ENCODE assay signal across 15 cellular contexts in the genomic region with DNA sequence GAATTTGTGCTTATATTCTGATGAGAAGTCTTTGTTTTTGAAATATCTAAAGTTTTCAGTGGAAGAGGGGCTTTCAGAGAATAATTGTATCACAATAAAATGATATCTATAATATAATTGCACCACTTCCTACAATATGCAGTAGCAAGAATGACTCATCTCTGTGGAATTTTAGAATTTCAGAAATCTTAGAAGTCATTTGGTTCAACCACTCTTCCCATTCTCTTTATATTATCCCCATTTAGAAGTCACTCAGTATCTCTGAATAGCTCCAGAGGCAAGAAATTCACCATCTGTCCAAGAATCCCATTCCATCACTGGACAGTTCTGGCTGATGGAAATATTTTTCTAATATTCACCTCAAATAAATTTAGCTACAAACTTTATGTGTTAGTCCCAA. TPM values are rescaled to one million over a fixed set of nuclear protein-coding genes. Genes with fewer than 3 reads are reported as not detected.
DNase-seq lines count a peak whose midpoint lies in the region; ATAC-seq and TF ChIP-seq lines count a peak whose summit lies in the region.
"Had no signal": no experiment of that assay in that cellular context is flagged by ENCODE, and none has a peak within 500 bp of the region (broad histone marks: within the 10 kb centered on the region; RNA-seq: fewer than 3 reads in every experiment).

No MANE protein-coding gene starts in this region.

- DNase-seq in GM03348 (ENCODE audit: low spot score) (peak; percentile 51), RWPE1 (ENCODE audit: low spot score) (peak; percentile 20), fibroblast of gingiva (ENCODE audit: low read depth) (peak; percentile 36), renal cortical epithelial cell (ENCODE audit: low read depth) (peak; percentile 78), caudate nucleus (lab: John Stamatoyannopoulos, UW) (no peak), NCI-H748 (lab: John Stamatoyannopoulos, UW; ENCODE audit: unreplicated experiment) (no peak), lower leg skin (ENCODE audit: low spot score in 2 of 2) (no peak)
- DNase-seq: esophagus squamous epithelium; kidney; naive thymus-derived CD4-positive, alpha-beta T cell; NCI-H510A; right lobe of liver; stimulated activated naive CD8-positive, alpha-beta T cell treated with anti-CD3 and anti-CD28 coated beads, Interleukin-15, amount 100 ng/mL, for 72 hours had no signal

- no peak for ATAC-seq in GM21515 (IDR thresholded peaks at IDR 0.05; ENCODE audit: unreplicated experiment)
- ATAC-seq: naive thymus-derived CD4-positive, alpha-beta T cell; Panc1; right lobe of liver; stimulated activated naive CD8-positive, alpha-beta T cell treated with anti-CD3 and anti-CD28 coated beads, Interleukin-15, amount 100 ng/mL, for 72 hours had no signal

- H3K27ac ChIP-seq in RWPE1 = no peak overlapping the region
- H3K27ac ChIP-seq in caudate nucleus (ENCODE audit: low read depth, low read length) = no peak overlapping the region
- H3K27ac ChIP-seq: esophagus squamous epithelium, right lobe of liver had no signal

- intact Hi-C loops in lower leg skin (cut with DNase I; ENCODE audit: low total_unique reads) = no loop called here

- no peak overlapping the region for H3K4me3 ChIP-seq in lower leg skin (ENCODE audit: low read depth, poor library complexity, severe bottlenecking)
- H3K4me3 ChIP-seq: esophagus squamous epithelium, right lobe of liver had no signal

- no peak for TF ChIP-seq CTCF in RWPE1 (conservative IDR thresholded peaks at IDR 0.05; ENCODE audit: low read depth)
- no peak for TF ChIP-seq CTCF in lower leg skin (IDR thresholded peaks at IDR 0.05)

- CTCF ChIA-PET in RWPE1 (lab: Yijun Ruan, JAX) = no interaction called here

- POLR2A ChIA-PET in RWPE1 (lab: Yijun Ruan, JAX; ENCODE audit: low non-redundant PET) = no interaction called here

- no peak for TF ChIP-seq POLR2A in lower leg skin (IDR thresholded peaks at IDR 0.05)

RNA-seq across cellular contexts. Expression of gene CCDC68, which starts 59.3 kb away (rescaled TPM):
- total RNA-seq in renal cortical epithelial cell = 3.8 and 5.5 TPM in 2 replicates
- 1 to 10 TPM; 1.1 to 1.5 (median 1.3) TPM for total RNA-seq in lower leg skin
- total RNA-seq: naive thymus-derived CD4-positive, alpha-beta T cell had no signal

Comparison
In these comparisons a context has a peak if more than half of its experiments do, and no peak if none do; other contexts are left out.
1. DNase-seq: peak in GM03348 (single experiment), RWPE1 (single experiment), fibroblast of gingiva (single experiment) and renal cortical epithelial cell (single experiment); none in caudate nucleus (0 of 61), NCI-H748 (single experiment) and lower leg skin (0 of 2).